In genomic region chr2:134718956-134719814, GRCh38 we compare ENCODE assay signal across 8 cellular contexts. TPM values are rescaled to one million over a fixed set of nuclear protein-coding genes. Genes with fewer than 3 reads are reported as not detected.
DNase-seq lines count a peak whose midpoint lies in the region; ATAC-seq, FAIRE-seq and TF ChIP-seq lines count a peak whose summit lies in the region.

TSS of gene TMEM163 (minus strand) at chr2:134719000.

- no peaks in the 10 kb centered on the region for H3K9me3 Mint-ChIP-seq in T-cell

- H3K4me3 ChIP-seq in dorsolateral prefrontal cortex, result peak within 1 kb of the TSS; percentile 17 to 73 (median 55)
- peak within 1 kb of the TSS; percentile 22 for H3K4me3 ChIP-seq in mononuclear cell (ENCODE audit: low read length)
- H3K4me3 ChIP-seq in transverse colon, result peak within 1 kb of the TSS in 3 of 4 donors; percentile 26 to 48 (median 41)

- POLR2A ChIA-PET in T-cell (lab: Charles Lee), result interaction anchor here in 1 of 2 donors (0.6 kb wide), 1 partner anchor 972 kb away, joined by 3 read pairs; no protein-coding TSS in a partner anchor

- TF ChIP-seq CTCF in dorsolateral prefrontal cortex (IDR thresholded peaks at IDR 0.05 in 54 of 56, conservative IDR thresholded peaks at IDR 0.05 in 2 of 56; ENCODE audit: low read depth in 1 of 56, partially characterized antibody in 56 of 56), result no peak
- TF ChIP-seq CTCF in transverse colon (IDR thresholded peaks at IDR 0.05), result no peak

- H3K9me3 ChIP-seq in mononuclear cell (ENCODE audit: low read depth, low read length) (no peaks in the 10 kb centered on the region), transverse colon (no peaks in the 10 kb centered on the region)

- H3K27ac Mint-ChIP-seq in T-cell, result no peak within 1 kb of the TSS

- intact Hi-C loops in dorsolateral prefrontal cortex (cut with DNase I), result no loop called here
- intact Hi-C loops in transverse colon (cut with DNase I; ENCODE audit: low total_unique reads), result no loop called here

- WGBS in transverse colon (ENCODE audit: low coverage in 1 of 2), 2 donors, result 26% methylated on average over 27 of the region's 77 CpGs; no CpG with 5 or more reads in 1 of the 2 donors

- H3K4me3 Mint-ChIP-seq in T-cell, result peak within 1 kb of the TSS; percentile 72 to 84 (median 79)

- H3K36me3 Mint-ChIP-seq in T-cell, result no peaks in the 10 kb centered on the region

- peaks cover 13% of the 10 kb centered on the region for H3K4me1 ChIP-seq in mononuclear cell (ENCODE audit: insufficient read depth, low read length)
- peaks cover 4 to 14% (median 9%) of the 10 kb centered on the region in 4 donors for H3K4me1 ChIP-seq in transverse colon

- peaks cover 15 to 34% (median 24%) of the 10 kb centered on the region in 3 donors for H3K4me1 Mint-ChIP-seq in T-cell

- ATAC-seq in HG02870 (IDR thresholded peaks at IDR 0.05; ENCODE audit: unreplicated experiment), result peak; percentile 50
- ATAC-seq in T-cell (replicated peaks in 1 of 4), result peak; percentile 58 to 80 (median 74)
- ATAC-seq in HG03039 (IDR thresholded peaks at IDR 0.05; ENCODE audit: unreplicated experiment), result no peak

- CTCF ChIA-PET in T-cell (lab: Charles Lee), result no interaction called here

- in situ Hi-C loops in transverse colon (cut with MboI; ENCODE audit: low pct_ligation_motif_present in 1 of 4, low pct_unique_long_range_greater_than_20kb in 1 of 4, low sequenced_read_pairs in 3 of 4), result no loop called here

- TF ChIP-seq POLR2A in GM12891 (IDR thresholded peaks at IDR 0.05; ENCODE audit: low read depth, low read length) (no peak), transverse colon (IDR thresholded peaks at IDR 0.05) (no peak)

- peak within 1 kb of the TSS in 16 of 59 donors; percentile 1 to 77 (median 38) for H3K27ac ChIP-seq in dorsolateral prefrontal cortex
- no peak within 1 kb of the TSS for H3K27ac ChIP-seq in transverse colon

- peaks cover 60 to 69% of the 10 kb centered on the region in 2 donors for H3K27me3 Mint-ChIP-seq in T-cell

- no peaks in the 10 kb centered on the region for H3K36me3 ChIP-seq in transverse colon

- FAIRE-seq in GM12891 (lab: Jason Lieb, UNC), result peak; percentile 80

- H3K27me3 ChIP-seq in dorsolateral prefrontal cortex (peaks cover 0 to 84% (median 34%) of the 10 kb centered on the region in 45 donors), mononuclear cell (ENCODE audit: insufficient read depth, low read length) (peaks cover 80% of the 10 kb centered on the region), transverse colon (peaks cover 91% of the 10 kb centered on the region)

- DNase-seq in GM12891 (ENCODE audit: insufficient read length, low spot score) (peak; percentile 71), T-cell (peak in 12 of 34 experiments; percentile 7 to 34 (median 12)), dorsolateral prefrontal cortex (peak in 3 of 10 donors; percentile 14 to 67 (median 48)), transverse colon (no peak), HT-29 (ENCODE audit: low spot score) (no peak)

- no peak for TF ChIP-seq EP300 in transverse colon (IDR thresholded peaks at IDR 0.05; ENCODE audit: low read depth)

TF ChIP-seq in GM12891, 5 proteins besides CTCF, POLR2A, EP300 and RAD21:
- TF ChIP-seq SPI1 (IDR thresholded peaks at IDR 0.05; ENCODE audit: low read depth, low read length) (0 out of 2 replicates have a peak, but pooled peaks have one; percentile 2), TAF1 (IDR thresholded peaks at IDR 0.05; ENCODE audit: low read depth, low read length) (no peak)

RNA-seq across cellular contexts. Expression of gene TMEM163, which starts in this region (rescaled TPM):
- polyA plus RNA-seq in GM12891 (2012; ENCODE audit: low read depth, missing spikeins), result 10.9 TPM
- total RNA-seq in T-cell, result under 1 TPM; 0.18 to 0.73 (median 0.35) TPM
- total RNA-seq in dorsolateral prefrontal cortex, result 10 to 100 TPM in 116 of 120 experiments, 1 to 10 TPM in 4; 6.7 to 30.0 (median 17.8) TPM
- total RNA-seq in mononuclear cell, result 0.63 TPM
- total RNA-seq in transverse colon, result under 1 TPM in 1 of 4 donors, not detected in 3; 0.48 TPM
- total RNA-seq in HT-29 (2014; rRNA removed; shearing (Covaris generic)), result not detected in 2 replicates

Comparison
In these comparisons a context has a peak if more than half of its experiments do, and no peak if none do; other contexts are left out.
1. Peak in ATAC-seq in T-cell; RNA of the gene not detected or under 1 TPM.